ENCODE assay signal across 1 cellular context in the genomic region with DNA sequence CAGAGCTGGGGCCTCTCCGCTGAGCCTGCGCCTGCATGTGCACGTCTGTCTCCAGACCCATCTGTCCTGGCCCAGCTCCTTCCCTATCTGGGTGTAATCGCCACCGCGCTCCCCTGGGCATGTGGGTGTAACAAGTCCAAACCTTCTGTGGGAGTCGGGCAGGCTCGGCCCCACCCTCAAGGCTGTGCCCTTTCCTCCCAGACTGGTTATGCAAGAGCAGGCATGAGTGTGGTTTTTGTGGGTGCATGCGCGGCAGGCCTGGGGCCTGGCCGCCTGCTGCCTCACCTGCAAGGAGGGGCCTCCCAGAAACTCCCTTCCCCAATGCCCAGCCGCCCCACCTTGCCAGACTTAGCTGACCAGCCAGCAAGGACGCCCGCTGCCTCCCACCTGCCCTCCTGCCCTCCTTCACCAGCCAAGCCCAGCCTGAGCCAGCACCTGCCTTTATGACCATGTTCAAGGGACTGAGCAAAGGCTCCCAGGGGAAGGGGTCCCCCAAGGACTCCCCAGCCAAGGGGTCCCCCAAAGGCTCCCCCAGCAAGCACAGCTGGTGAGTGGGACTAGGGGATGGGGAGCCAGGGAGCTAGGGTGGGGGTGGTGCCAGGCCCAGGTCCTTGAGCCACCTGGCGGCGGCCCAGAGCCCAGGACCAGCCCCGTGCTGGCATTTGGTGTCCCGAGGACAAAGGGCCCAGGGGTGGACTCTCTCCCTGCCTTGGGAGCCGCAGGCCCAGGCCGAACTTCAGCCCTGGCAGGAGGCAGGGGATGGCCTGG.
TF ChIP-seq lines count a peak whose summit lies in the region.

A gene (plus strand): TSS at position 342 of the 768 bp plus-strand sequence. CDS start 3,160 bp downstream, outside the sequence.

TF ChIP-seq in liver, 16 proteins besides CTCF, POLR2A, EP300 and RAD21 (continued from another document):
- TF ChIP-seq, protein P1, sequence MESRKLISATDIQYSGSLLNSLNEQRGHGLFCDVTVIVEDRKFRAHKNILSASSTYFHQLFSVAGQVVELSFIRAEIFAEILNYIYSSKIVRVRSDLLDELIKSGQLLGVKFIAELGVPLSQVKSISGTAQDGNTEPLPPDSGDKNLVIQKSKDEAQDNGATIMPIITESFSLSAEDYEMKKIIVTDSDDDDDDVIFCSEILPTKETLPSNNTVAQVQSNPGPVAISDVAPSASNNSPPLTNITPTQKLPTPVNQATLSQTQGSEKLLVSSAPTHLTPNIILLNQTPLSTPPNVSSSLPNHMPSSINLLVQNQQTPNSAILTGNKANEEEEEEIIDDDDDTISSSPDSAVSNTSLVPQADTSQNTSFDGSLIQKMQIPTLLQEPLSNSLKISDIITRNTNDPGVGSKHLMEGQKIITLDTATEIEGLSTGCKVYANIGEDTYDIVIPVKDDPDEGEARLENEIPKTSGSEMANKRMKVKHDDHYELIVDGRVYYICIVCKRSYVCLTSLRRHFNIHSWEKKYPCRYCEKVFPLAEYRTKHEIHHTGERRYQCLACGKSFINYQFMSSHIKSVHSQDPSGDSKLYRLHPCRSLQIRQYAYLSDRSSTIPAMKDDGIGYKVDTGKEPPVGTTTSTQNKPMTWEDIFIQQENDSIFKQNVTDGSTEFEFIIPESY (IDR thresholded peaks at IDR 0.05): no peak
- peak; percentile 64 to 68 for TF ChIP-seq HNF4A (conservative IDR thresholded peaks at IDR 0.05)
- TF ChIP-seq YY1 (IDR thresholded peaks at IDR 0.05): peak; percentile 76
- peak; percentile 63 for TF ChIP-seq TAF1 (conservative IDR thresholded peaks at IDR 0.05)
- TF ChIP-seq NR2F2 (IDR thresholded peaks at IDR 0.05): no peak
- peak; percentile 35 for TF ChIP-seq FOXA1 (IDR thresholded peaks at IDR 0.05)
- TF ChIP-seq, protein P2, sequence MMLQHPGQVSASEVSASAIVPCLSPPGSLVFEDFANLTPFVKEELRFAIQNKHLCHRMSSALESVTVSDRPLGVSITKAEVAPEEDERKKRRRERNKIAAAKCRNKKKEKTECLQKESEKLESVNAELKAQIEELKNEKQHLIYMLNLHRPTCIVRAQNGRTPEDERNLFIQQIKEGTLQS (IDR thresholded peaks at IDR 0.05): no peak
- TF ChIP-seq EGR1 (IDR thresholded peaks at IDR 0.05; ENCODE audit: low read depth in 2 of 2): no peak
- TF ChIP-seq HNF4G (IDR thresholded peaks at IDR 0.05): peak; percentile 57
- TF ChIP-seq JUND (IDR thresholded peaks at IDR 0.05): no peak
- TF ChIP-seq, protein P3, sequence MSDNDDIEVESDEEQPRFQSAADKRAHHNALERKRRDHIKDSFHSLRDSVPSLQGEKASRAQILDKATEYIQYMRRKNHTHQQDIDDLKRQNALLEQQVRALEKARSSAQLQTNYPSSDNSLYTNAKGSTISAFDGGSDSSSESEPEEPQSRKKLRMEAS (IDR thresholded peaks at IDR 0.05): peak; percentile 68
- peak in 1 of 2 donors; percentile 22 for TF ChIP-seq GABPA (IDR thresholded peaks at IDR 0.05 in 1 of 2, conservative IDR thresholded peaks at IDR 0.05 in 1 of 2)
- TF ChIP-seq RXRA (IDR thresholded peaks at IDR 0.05): peak; percentile 72 to 76
- TF ChIP-seq, protein P4, sequence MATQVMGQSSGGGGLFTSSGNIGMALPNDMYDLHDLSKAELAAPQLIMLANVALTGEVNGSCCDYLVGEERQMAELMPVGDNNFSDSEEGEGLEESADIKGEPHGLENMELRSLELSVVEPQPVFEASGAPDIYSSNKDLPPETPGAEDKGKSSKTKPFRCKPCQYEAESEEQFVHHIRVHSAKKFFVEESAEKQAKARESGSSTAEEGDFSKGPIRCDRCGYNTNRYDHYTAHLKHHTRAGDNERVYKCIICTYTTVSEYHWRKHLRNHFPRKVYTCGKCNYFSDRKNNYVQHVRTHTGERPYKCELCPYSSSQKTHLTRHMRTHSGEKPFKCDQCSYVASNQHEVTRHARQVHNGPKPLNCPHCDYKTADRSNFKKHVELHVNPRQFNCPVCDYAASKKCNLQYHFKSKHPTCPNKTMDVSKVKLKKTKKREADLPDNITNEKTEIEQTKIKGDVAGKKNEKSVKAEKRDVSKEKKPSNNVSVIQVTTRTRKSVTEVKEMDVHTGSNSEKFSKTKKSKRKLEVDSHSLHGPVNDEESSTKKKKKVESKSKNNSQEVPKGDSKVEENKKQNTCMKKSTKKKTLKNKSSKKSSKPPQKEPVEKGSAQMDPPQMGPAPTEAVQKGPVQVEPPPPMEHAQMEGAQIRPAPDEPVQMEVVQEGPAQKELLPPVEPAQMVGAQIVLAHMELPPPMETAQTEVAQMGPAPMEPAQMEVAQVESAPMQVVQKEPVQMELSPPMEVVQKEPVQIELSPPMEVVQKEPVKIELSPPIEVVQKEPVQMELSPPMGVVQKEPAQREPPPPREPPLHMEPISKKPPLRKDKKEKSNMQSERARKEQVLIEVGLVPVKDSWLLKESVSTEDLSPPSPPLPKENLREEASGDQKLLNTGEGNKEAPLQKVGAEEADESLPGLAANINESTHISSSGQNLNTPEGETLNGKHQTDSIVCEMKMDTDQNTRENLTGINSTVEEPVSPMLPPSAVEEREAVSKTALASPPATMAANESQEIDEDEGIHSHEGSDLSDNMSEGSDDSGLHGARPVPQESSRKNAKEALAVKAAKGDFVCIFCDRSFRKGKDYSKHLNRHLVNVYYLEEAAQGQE (IDR thresholded peaks at IDR 0.05): peak; percentile 50
- TF ChIP-seq SP1 (IDR thresholded peaks at IDR 0.05): peak; percentile 77
